Comparison of ENCODE assay signal across 34 cellular contexts in the genomic region with DNA sequence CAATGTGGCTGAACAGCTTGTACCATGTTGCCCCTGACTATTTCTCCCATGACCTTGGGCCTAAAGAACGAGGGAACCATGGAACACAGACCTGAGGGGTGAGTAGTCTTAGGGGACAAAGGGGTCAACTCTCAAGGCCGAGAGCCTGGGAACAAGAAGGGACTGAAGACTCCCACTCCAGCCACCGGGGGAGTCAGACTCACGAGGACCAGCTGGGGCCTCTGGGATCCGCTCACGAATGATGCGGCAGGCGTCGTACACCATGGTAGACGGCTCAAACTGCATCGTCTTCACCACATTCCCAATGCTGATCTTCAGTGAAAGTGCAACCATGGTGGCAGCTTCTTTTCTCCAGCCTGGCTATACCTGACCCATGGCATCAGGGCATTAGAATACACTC. TPM values are rescaled to one million over a fixed set of nuclear protein-coding genes. Genes with fewer than 3 reads are reported as not detected.
DNase-seq lines count a peak whose midpoint lies in the region; ATAC-seq, FAIRE-seq and TF ChIP-seq lines count a peak whose summit lies in the region.
"Had no signal": no experiment of that assay in that cellular context is flagged by ENCODE, and none has a peak within 500 bp of the region (broad histone marks: within the 10 kb centered on the region; RNA-seq: fewer than 3 reads in every experiment).

No MANE protein-coding gene starts in this region.

- H2BK12ac ChIP-seq in H9 (ENCODE audit: insufficient read length, low read depth, low read length) (no peak overlapping the region), H1 (ENCODE audit: low read depth, low read length) (no peak overlapping the region)

- peaks cover 22 to 53% (median 40%) of the 10 kb centered on the region in 3 experiments; a peak in 6 of 7 replicates for H3K36me3 Mint-ChIP-seq in H9 (ENCODE audit: insufficient read depth in 1 of 3, low read depth in 3 of 3)

- no peak for FAIRE-seq in H1 (lab: Jason Lieb, UNC)
- FAIRE-seq: astrocyte, GM12891, pancreas, small intestine had no signal

- H3K4me3 Mint-ChIP-seq in H9, result no peak overlapping the region
- H3K4me3 Mint-ChIP-seq: activated CD8-positive, alpha-beta memory T cell treated with anti-CD3 and anti-CD28 coated beads, Interleukin-2, amount 10 ng/mL, durations not matched to agents 7 days and 5 days; activated T-cell treated with anti-CD3 and anti-CD28 coated beads, Interleukin-2, amount 50 U/mL, for 4 hours; B cell; CD4-positive, alpha-beta memory T cell; stimulated activated naive CD8-positive, alpha-beta T cell treated with anti-CD3 and anti-CD28 coated beads, Interleukin-15, Interleukin-2, amounts not matched to agents 100 ng/mL and 50 ng/mL, for 24 hours had no signal

- ATAC-seq in thoracic aorta (ENCODE audit: insufficient number of reproducible peaks, low FRiP score, low read depth), result no peak
- ATAC-seq: activated CD8-positive, alpha-beta memory T cell treated with anti-CD3 and anti-CD28 coated beads, Interleukin-2, amount 10 ng/mL, durations not matched to agents 7 days and 5 days; activated T-cell treated with anti-CD3 and anti-CD28 coated beads, Interleukin-2, amount 50 U/mL, for 4 hours; esophagus mucosa; foreskin keratinocyte; heart right ventricle; lower lobe of right lung; pancreas had no signal

- intact Hi-C loops in left ventricle myocardium inferior (cut with micrococcal nuclease), result no loop called here

- no peak for TF ChIP-seq RAD21 in H1 (IDR thresholded peaks at IDR 0.05 in 1 of 2, conservative IDR thresholded peaks at IDR 0.05 in 1 of 2; ENCODE audit: low read depth in 2 of 2, low read length in 2 of 2)

- H2AFZ ChIP-seq in H9 (ENCODE audit: low read length) (no peak overlapping the region), H1 (ENCODE audit: low read length) (no peak overlapping the region)

- TF ChIP-seq CTCF in H9 (conservative IDR thresholded peaks at IDR 0.05), result peak; percentile 31; the same call in 2 of the 3 replicates
- peak; percentile 14 to 28 (median 22); a peak in 3 of 4 replicates for TF ChIP-seq CTCF in H1 (IDR thresholded peaks at IDR 0.05; ENCODE audit: control extremely low read depth in 1 of 3, insufficient read depth in 1 of 3, low read depth in 1 of 3, low read length in 3 of 3)
- TF ChIP-seq CTCF in thoracic aorta (IDR thresholded peaks at IDR 0.05), result no peak
- no peak for TF ChIP-seq CTCF in left ventricle myocardium inferior (IDR thresholded peaks at IDR 0.05; ENCODE audit: borderline replicate concordance)

- no peak overlapping the region for H2BK5ac ChIP-seq in H9 (ENCODE audit: insufficient read length, low read length)
- no peak overlapping the region; the same call in 1 of the 2 replicates for H2BK5ac ChIP-seq in H1 (ENCODE audit: low read depth, low read length)

- H2BK120ac ChIP-seq in H9 (ENCODE audit: low read depth, low read length, poor library complexity, severe bottlenecking), result no peak overlapping the region
- H2BK120ac ChIP-seq in H1 (replicated peaks; ENCODE audit: low read depth, low read length), result no peak overlapping the region

- no peak overlapping the region for H3K4ac ChIP-seq in H9 (ENCODE audit: low read depth, low read length)
- H3K4ac ChIP-seq in H1 (replicated peaks; ENCODE audit: insufficient read length, low read depth, low read length), result no peak overlapping the region

- H3K27ac ChIP-seq in H9 (ENCODE audit: insufficient read length, low read depth, low read length) (no peak overlapping the region), H1 (ENCODE audit: low read depth, low read length) (no peak overlapping the region), thoracic aorta (peak overlapping the region; percentile 99), left ventricle myocardium inferior (replicated peaks) (no peak overlapping the region)
- H3K27ac ChIP-seq: foreskin keratinocyte, pancreas, thyroid gland had no signal

- peaks cover 12 to 40% (median 28%) of the 10 kb centered on the region in 4 experiments for H3K36me3 ChIP-seq in H1 (ENCODE audit: control insufficient read depth in 2 of 4, insufficient read depth in 4 of 4, low read length in 3 of 4)
- peaks cover 51% of the 10 kb centered on the region for H3K36me3 ChIP-seq in thoracic aorta
- peaks cover 60% of the 10 kb centered on the region for H3K36me3 ChIP-seq in left ventricle myocardium inferior

- no peak for TF ChIP-seq EP300 in H1 (IDR thresholded peaks at IDR 0.05; ENCODE audit: borderline replicate concordance in 1 of 2, low read depth in 2 of 2, low read length in 2 of 2)

- H3T11ph ChIP-seq in H9 (ENCODE audit: low read length), result no peak overlapping the region

- H2BK15ac ChIP-seq in H9 (ENCODE audit: low read depth, low read length) (no peak overlapping the region), H1 (ENCODE audit: low read length) (no peak overlapping the region)

- no peak overlapping the region for H3K9ac ChIP-seq in H9 (ENCODE audit: extremely low read depth, insufficient read length, low read length)
- H3K9ac ChIP-seq in H1 (replicated peaks in 1 of 4; ENCODE audit: extremely low read depth in 1 of 4, low read depth in 3 of 4, low read length in 3 of 4), result no peak overlapping the region; a peak in 1 of 7 replicates

- POLR2A ChIA-PET in H1 (lab: Charles Lee; ENCODE audit: partially characterized antibody), result interaction anchor here (1.0 to 11.1 kb wide), 8 partner anchors 10 to 50 kb away, joined by 3 to 158 read pairs (median 14); a partner anchor contains a TSS

- H4K5ac ChIP-seq in H9 (ENCODE audit: insufficient read length, low read depth, low read length), result no peak overlapping the region
- no peak overlapping the region for H4K5ac ChIP-seq in H1 (ENCODE audit: insufficient read length, low read depth, low read length)

- no peak overlapping the region for H2BK20ac ChIP-seq in H9 (ENCODE audit: low read depth, low read length, poor library complexity, severe bottlenecking)
- H2BK20ac ChIP-seq in H1 (ENCODE audit: low read length), result no peak overlapping the region

- no peak overlapping the region; a peak in 1 of 7 replicates for H3K27ac Mint-ChIP-seq in H9
- H3K27ac Mint-ChIP-seq: activated CD8-positive, alpha-beta memory T cell treated with anti-CD3 and anti-CD28 coated beads, Interleukin-2, amount 10 ng/mL, durations not matched to agents 7 days and 5 days; stimulated activated naive CD8-positive, alpha-beta T cell treated with anti-CD3 and anti-CD28 coated beads, Interleukin-15, Interleukin-2, amounts not matched to agents 100 ng/mL and 50 ng/mL, for 24 hours had no signal

- no peak overlapping the region for H4K8ac ChIP-seq in H9 (replicated peaks; ENCODE audit: insufficient read length, low read depth, low read length)
- no peak overlapping the region for H4K8ac ChIP-seq in H1 (ENCODE audit: extremely low read depth, insufficient read depth, low read length)

- H3K14ac ChIP-seq in H9 (ENCODE audit: insufficient read depth, low read length) (no peak overlapping the region), H1 (ENCODE audit: insufficient read length) (no peak overlapping the region)

- H3K4me1 Mint-ChIP-seq in H9, result no peaks in the 10 kb centered on the region; a peak in 2 of 4 replicates

- no peak overlapping the region for H3K4me3 ChIP-seq in H1 (ENCODE audit: extremely low read depth in 1 of 4, insufficient read depth in 2 of 4, low read depth in 3 of 4, low read length in 4 of 4)
- H3K4me3 ChIP-seq in thoracic aorta, result no peak overlapping the region
- H3K4me3 ChIP-seq in left ventricle myocardium inferior, result no peak overlapping the region
- H3K4me3 ChIP-seq: heart right ventricle, lower lobe of right lung, pancreas, thyroid gland had no signal

- no CpG with 5 or more reads among the region's 11 CpGs for WGBS in H9 (ENCODE audit: extremely low coverage, insufficient read length, low lambda C conversion rate)
- 96% methylated on average over 11 of the region's 11 CpGs; no CpG with 5 or more reads in 1 of the 2 experiments for WGBS in H1 (ENCODE audit: extremely low coverage in 1 of 2, insufficient coverage in 1 of 2, insufficient read length in 1 of 2, insufficient replicate concordance in 2 of 2, low coverage in 1 of 2, low lambda C conversion rate in 2 of 2, missing lambda C conversion rate in 1 of 2), 2 experiments

- H4K91ac ChIP-seq in H9 (ENCODE audit: insufficient read length, low read depth, low read length), result no peak overlapping the region
- no peak overlapping the region for H4K91ac ChIP-seq in H1 (replicated peaks; ENCODE audit: insufficient read length, low read length)

- DNase-seq in H9, result no peak
- DNase-seq in H1 (ENCODE audit: low read depth in 1 of 2, low spot score in 2 of 2), result no peak
- peak; percentile 41 for DNase-seq in mesenteric fat pad (ENCODE audit: low spot score)
- no peak for DNase-seq in thoracic aorta (ENCODE audit: low spot score)
- no peak for DNase-seq in activated effector memory CD4-positive, alpha-beta T cell treated with Interleukin-2 at 50 U/mL for 16 hours
- DNase-seq in hippocampal formation (lab: John Stamatoyannopoulos, UW), result no peak
- DNase-seq in left ventricle myocardium inferior, result no peak
- DNase-seq: ACHN; activated CD4-positive, alpha-beta T cell treated with anti-CD3 and anti-CD28 coated beads, Interleukin-2, amount 50 U/mL, for 4 hours; activated CD4-positive, CD25-positive, alpha-beta regulatory T cell; activated CD8-positive, alpha-beta memory T cell treated with anti-CD3 and anti-CD28 coated beads, Interleukin-2, amount 10 ng/mL, durations not matched to agents 7 days and 5 days; activated T-cell treated with anti-CD3 and anti-CD28 coated beads, Interleukin-2, amount 50 U/mL, for 4 hours; CD4-positive, alpha-beta memory T cell; DMS 273 treated with DMSO at 0.1 percent for 48 hours; foreskin keratinocyte; HCEC 1CT; heart right ventricle; kidney glomerular epithelial cell; lower lobe of right lung; MV-4-11; NCI-H1436 treated with DMSO at 0.1 percent for 48 hours; NCI-H2107; OCI-M1; pancreas; thyroid gland had no signal

- H3K18ac ChIP-seq in H9 (ENCODE audit: insufficient read length, low read depth, low read length) (no peak overlapping the region), H1 (ENCODE audit: extremely low read depth, low read length) (no peak overlapping the region)

- H3K9me3 Mint-ChIP-seq in H9, result no peaks in the 10 kb centered on the region
- H3K9me3 Mint-ChIP-seq: activated T-cell treated with anti-CD3 and anti-CD28 coated beads, Interleukin-2, amount 50 U/mL, for 4 hours; CD4-positive, alpha-beta memory T cell; stimulated activated naive CD8-positive, alpha-beta T cell treated with anti-CD3 and anti-CD28 coated beads, Interleukin-15, Interleukin-2, amounts not matched to agents 100 ng/mL and 50 ng/mL, for 24 hours had no signal

- H3K79me1 ChIP-seq in H9 (ENCODE audit: insufficient read depth, low read depth, low read length, poor library complexity, severe bottlenecking) (no peaks in the 10 kb centered on the region), H1 (ENCODE audit: low read depth, low read length) (peaks cover 11% of the 10 kb centered on the region)

- no peaks in the 10 kb centered on the region for H4K20me1 ChIP-seq in H9 (ENCODE audit: control insufficient read depth, insufficient read depth, insufficient read length)
- peaks cover 0 to 4% of the 10 kb centered on the region in 2 experiments for H4K20me1 ChIP-seq in H1 (replicated peaks in 1 of 2; ENCODE audit: control insufficient read depth in 1 of 2, insufficient read depth in 2 of 2, low read length in 2 of 2)

- no peak overlapping the region for H3K23ac ChIP-seq in H9 (ENCODE audit: insufficient read length, low read depth, low read length)
- H3K23ac ChIP-seq in H1 (ENCODE audit: insufficient read length), result no peak overlapping the region

- H3K79me2 ChIP-seq in H9 (ENCODE audit: insufficient read depth, low read length), result peaks cover 1% of the 10 kb centered on the region
- H3K79me2 ChIP-seq in H1 (ENCODE audit: control insufficient read depth in 1 of 2, insufficient read depth in 2 of 2, low read length in 2 of 2), result peaks cover 2 to 42% of the 10 kb centered on the region in 2 experiments

- H3K27me3 Mint-ChIP-seq in H9 (ENCODE audit: low read depth), result no peaks in the 10 kb centered on the region
- H3K27me3 Mint-ChIP-seq: activated CD8-positive, alpha-beta memory T cell treated with anti-CD3 and anti-CD28 coated beads, Interleukin-2, amount 10 ng/mL, durations not matched to agents 7 days and 5 days; B cell; CD4-positive, alpha-beta memory T cell; stimulated activated naive CD8-positive, alpha-beta T cell treated with anti-CD3 and anti-CD28 coated beads, Interleukin-15, Interleukin-2, amounts not matched to agents 100 ng/mL and 50 ng/mL, for 24 hours had no signal

- H3K23me2 ChIP-seq in H9 (ENCODE audit: insufficient read length, low read depth, low read length, poor library complexity, severe bottlenecking) (no peaks in the 10 kb centered on the region), H1 (ENCODE audit: low read depth, low read length) (peaks cover under 1% of the 10 kb centered on the region; the same call in 1 of the 2 replicates)

- H3K27me3 ChIP-seq in H9 (ENCODE audit: insufficient read depth, low read length) (no peaks in the 10 kb centered on the region), H1 (replicated peaks in 1 of 4; ENCODE audit: control insufficient read depth in 3 of 4, extremely low read depth in 1 of 4, insufficient read depth in 3 of 4, low read length in 3 of 4) (no peaks in the 10 kb centered on the region), thoracic aorta (replicated peaks; ENCODE audit: insufficient read depth) (no peaks in the 10 kb centered on the region), left ventricle myocardium inferior (ENCODE audit: low read depth) (no peaks in the 10 kb centered on the region)
- H3K27me3 ChIP-seq: foreskin keratinocyte, heart right ventricle, pancreas, thyroid gland had no signal

- H3K4me2 ChIP-seq in H9 (ENCODE audit: insufficient read depth, insufficient read length, low read length), result no peak overlapping the region
- no peak overlapping the region for H3K4me2 ChIP-seq in H1 (ENCODE audit: insufficient read depth in 1 of 2, low read depth in 2 of 2, low read length in 2 of 2)

- H2AK5ac ChIP-seq in H9 (ENCODE audit: insufficient read length, low read length), result no peak overlapping the region
- no peak overlapping the region for H2AK5ac ChIP-seq in H1 (ENCODE audit: low read depth, low read length)

- TF ChIP-seq POLR2A in H1 (IDR thresholded peaks at IDR 0.05; ENCODE audit: control extremely low read depth in 1 of 2, low read depth in 2 of 2, low read length in 2 of 2), result no peak

- H3K9me3 ChIP-seq in H9 (ENCODE audit: control insufficient read depth, low read depth, low read length) (no peaks in the 10 kb centered on the region), H1 (ENCODE audit: insufficient read depth in 2 of 2, low read depth in 1 of 2, low read length in 1 of 2) (no peaks in the 10 kb centered on the region; a peak in 1 of 4 replicates), thoracic aorta (no peaks in the 10 kb centered on the region), left ventricle myocardium inferior (replicated peaks) (no peaks in the 10 kb centered on the region)
- H3K9me3 ChIP-seq: heart right ventricle, lower lobe of right lung, pancreas, thyroid gland had no signal

- CTCF ChIA-PET in H1 (lab: Charles Lee; ENCODE audit: partially characterized antibody), result interaction anchor here (0.7 to 16.0 kb wide), 17 partner anchors 9 to 1823 kb away, joined by 3 to 198 read pairs (median 13); a partner anchor contains a TSS

- peaks cover 22% of the 10 kb centered on the region; the same call in 1 of the 2 replicates for H3K4me1 ChIP-seq in H9 (ENCODE audit: insufficient read depth, low read length)
- peaks cover 16 to 32% (median 25%) of the 10 kb centered on the region in 4 experiments for H3K4me1 ChIP-seq in H1 (replicated peaks in 1 of 4; ENCODE audit: control insufficient read depth in 3 of 4, insufficient read depth in 4 of 4, low read length in 3 of 4)
- H3K4me1 ChIP-seq in thoracic aorta (ENCODE audit: control insufficient read depth in 1 of 2, low read depth in 2 of 2), result peaks cover 20 to 49% of the 10 kb centered on the region in 2 donors
- H3K4me1 ChIP-seq in left ventricle myocardium inferior, result peaks cover 49% of the 10 kb centered on the region

- H3K56ac ChIP-seq in H9 (ENCODE audit: insufficient read length, low read depth, low read length), result no peak overlapping the region
- no peak overlapping the region for H3K56ac ChIP-seq in H1 (replicated peaks; ENCODE audit: insufficient read length, low read depth, low read length)

RNA-seq across cellular contexts. Expression of a gene that starts 6.6 kb away (rescaled TPM):
- total RNA-seq in H9 (2021), result 102 and 103 TPM in 2 replicates
- 87.9 and 90.1 TPM in 2 replicates for total RNA-seq in H1 (2021; fragmentation: NEBNext Ultra II Directional; extraction: Animal tissue kit (Norgen Biotek cat#: 25700))
- 28.1 and 42.4 TPM in 2 replicates for polyA plus RNA-seq in H1 (2011; rRNA removed)
- 33.0 TPM for polyA plus RNA-seq in H1 (2011; cell fraction: cytosol; rRNA removed)
- 67.3 TPM for polyA plus RNA-seq in H1 (2011; cell fraction: nucleus; rRNA removed)
- polyA plus RNA-seq in H1 (2012, experiment 1 of 2), result 50.9 to 99.1 TPM (median 96.6 TPM) in 4 replicates
- 50.7 TPM for polyA plus RNA-seq in H1 (2012, experiment 2 of 2)
- 22.9 TPM for polyA plus RNA-seq in H1 (2013, experiment 1 of 2)
- 19.0 TPM for polyA plus RNA-seq in H1 (2013, experiment 2 of 2)
- 155 and 174 TPM in 2 replicates for polyA minus RNA-seq in H1 (2011; rRNA and poly(A)+ RNA removed)
- 128 TPM for polyA minus RNA-seq in H1 (2011; cell fraction: cytosol; rRNA and poly(A)+ RNA removed)
- 53.8 TPM for polyA minus RNA-seq in H1 (2011; cell fraction: nucleus; rRNA and poly(A)+ RNA removed)
- 622 TPM for total RNA-seq in mesenteric fat pad
- 1,000 to 10,000 TPM in 1 of 2 donors, 100 to 1,000 TPM in 1; 889 to 1,019 TPM for total RNA-seq in thoracic aorta
- total RNA-seq in left ventricle myocardium inferior, result 234 TPM

RNA-seq across cellular contexts. Expression of a gene that starts 7.1 kb away (rescaled TPM):
- total RNA-seq in H9 (2021) (26.9 and 27.3 TPM in 2 replicates), mesenteric fat pad (42.5 TPM), thoracic aorta (10 to 100 TPM; 46.0 to 62.4 TPM), left ventricle myocardium inferior (20.6 TPM)
- 24.4 and 26.5 TPM in 2 replicates for total RNA-seq in H1 (2021; fragmentation: NEBNext Ultra II Directional; extraction: Animal tissue kit (Norgen Biotek cat#: 25700))
- 25.7 and 29.1 TPM in 2 replicates for polyA plus RNA-seq in H1 (2011; rRNA removed)
- 20.3 TPM for polyA plus RNA-seq in H1 (2011; cell fraction: cytosol; rRNA removed)
- polyA plus RNA-seq in H1 (2011; cell fraction: nucleus; rRNA removed), result 21.4 TPM
- polyA plus RNA-seq in H1 (2012, experiment 1 of 2), result 20.6 to 25.5 TPM (median 24.4 TPM) in 4 replicates
- 33.8 TPM for polyA plus RNA-seq in H1 (2012, experiment 2 of 2)
- polyA plus RNA-seq in H1 (2013, experiment 1 of 2), result 17.0 TPM
- polyA plus RNA-seq in H1 (2013, experiment 2 of 2), result 16.9 TPM
- polyA minus RNA-seq in H1 (2011; rRNA and poly(A)+ RNA removed), result 11.0 and 12.0 TPM in 2 replicates
- 10.3 TPM for polyA minus RNA-seq in H1 (2011; cell fraction: cytosol; rRNA and poly(A)+ RNA removed)
- polyA minus RNA-seq in H1 (2011; cell fraction: nucleus; rRNA and poly(A)+ RNA removed), result 10.2 TPM

RNA-seq across cellular contexts. Expression of a gene that starts 23.7 kb away (rescaled TPM):
- total RNA-seq in H9 (2021) (90.7 and 103 TPM in 2 replicates), mesenteric fat pad (54.5 TPM), thoracic aorta (100 to 1,000 TPM in 1 of 2 donors, 10 to 100 TPM in 1; 75.8 to 115 TPM), left ventricle myocardium inferior (75.0 TPM)
- total RNA-seq in H1 (2021; fragmentation: NEBNext Ultra II Directional; extraction: Animal tissue kit (Norgen Biotek cat#: 25700)), result 69.1 and 71.9 TPM in 2 replicates
- polyA plus RNA-seq in H1 (2011; rRNA removed), result 64.2 and 81.4 TPM in 2 replicates
- 87.4 TPM for polyA plus RNA-seq in H1 (2011; cell fraction: cytosol; rRNA removed)
- 241 TPM for polyA plus RNA-seq in H1 (2011; cell fraction: nucleus; rRNA removed)
- 67.1 to 85.0 TPM (median 79.7 TPM) in 4 replicates for polyA plus RNA-seq in H1 (2012, experiment 1 of 2)
- 57.6 TPM for polyA plus RNA-seq in H1 (2012, experiment 2 of 2)
- polyA plus RNA-seq in H1 (2013, experiment 1 of 2), result 48.6 TPM
- polyA plus RNA-seq in H1 (2013, experiment 2 of 2), result 44.0 TPM
- polyA minus RNA-seq in H1 (2011; rRNA and poly(A)+ RNA removed), result 132 and 143 TPM in 2 replicates
- polyA minus RNA-seq in H1 (2011; cell fraction: cytosol; rRNA and poly(A)+ RNA removed), result 39.7 TPM
- 91.8 TPM for polyA minus RNA-seq in H1 (2011; cell fraction: nucleus; rRNA and poly(A)+ RNA removed)

RNA-seq across cellular contexts. Expression of a gene that starts 23.7 kb away (rescaled TPM):
- 23.5 and 25.7 TPM in 2 replicates for total RNA-seq in H9 (2021)
- 21.8 and 22.7 TPM in 2 replicates for total RNA-seq in H1 (2021; fragmentation: NEBNext Ultra II Directional; extraction: Animal tissue kit (Norgen Biotek cat#: 25700))
- 11.8 and 13.9 TPM in 2 replicates for polyA plus RNA-seq in H1 (2011; rRNA removed)
- 14.5 TPM for polyA plus RNA-seq in H1 (2011; cell fraction: cytosol; rRNA removed)
- polyA plus RNA-seq in H1 (2011; cell fraction: nucleus; rRNA removed), result 17.8 TPM
- 11.9 to 15.9 TPM (median 14.9 TPM) in 4 replicates for polyA plus RNA-seq in H1 (2012, experiment 1 of 2)
- polyA plus RNA-seq in H1 (2012, experiment 2 of 2), result 9.5 TPM
- polyA plus RNA-seq in H1 (2013, experiment 1 of 2), result 10.0 TPM
- polyA plus RNA-seq in H1 (2013, experiment 2 of 2), result 9.3 TPM
- polyA minus RNA-seq in H1 (2011; rRNA and poly(A)+ RNA removed), result 24.8 and 26.1 TPM in 2 replicates
- polyA minus RNA-seq in H1 (2011; cell fraction: cytosol; rRNA and poly(A)+ RNA removed), result 10.4 TPM
- 16.7 TPM for polyA minus RNA-seq in H1 (2011; cell fraction: nucleus; rRNA and poly(A)+ RNA removed)
- 25.0 TPM for total RNA-seq in mesenteric fat pad
- total RNA-seq in thoracic aorta, result 10 to 100 TPM; 23.0 to 24.5 TPM
- 30.2 TPM for total RNA-seq in left ventricle myocardium inferior

RNA-seq across cellular contexts. Expression of a gene that starts 28.7 kb away (rescaled TPM):
- total RNA-seq in H9 (2021) (0.83 and 0.97 TPM in 2 replicates), mesenteric fat pad (not detected), thoracic aorta (not detected), left ventricle myocardium inferior (not detected)
- not detected in 2 replicates for total RNA-seq in H1 (2021; fragmentation: NEBNext Ultra II Directional; extraction: Animal tissue kit (Norgen Biotek cat#: 25700))
- 0.53 and 1.3 TPM in 2 replicates for polyA plus RNA-seq in H1 (2011; rRNA removed)
- polyA plus RNA-seq in H1 (2011; cell fraction: cytosol; rRNA removed), result 0.72 TPM
- polyA plus RNA-seq in H1 (2011; cell fraction: nucleus; rRNA removed), result 0.56 TPM
- polyA plus RNA-seq in H1 (2012, experiment 1 of 2), result 0.46 to 0.97 TPM in 2 of 4 replicates, not detected in the others
- 0.96 TPM for polyA plus RNA-seq in H1 (2012, experiment 2 of 2)
- polyA plus RNA-seq in H1 (2013, experiment 1 of 2), result 0.49 TPM
- polyA plus RNA-seq in H1 (2013, experiment 2 of 2), result 0.81 TPM
- polyA minus RNA-seq in H1 (2011; rRNA and poly(A)+ RNA removed), result 0.49 and 0.79 TPM in 2 replicates
- not detected for polyA minus RNA-seq in H1 (2011; cell fraction: cytosol; rRNA and poly(A)+ RNA removed)
- polyA minus RNA-seq in H1 (2011; cell fraction: nucleus; rRNA and poly(A)+ RNA removed), result not detected
- total RNA-seq: activated CD8-positive, alpha-beta memory T cell treated with anti-CD3 and anti-CD28 coated beads, Interleukin-2, amount 10 ng/mL, durations not matched to agents 7 days and 5 days; astrocyte; cardiac septum; CD4-positive, alpha-beta memory T cell; esophagus mucosa; foreskin keratinocyte; lower lobe of right lung; SK-MEL-5 had no signal
- polyA plus RNA-seq: foreskin keratinocyte, neural cell had no signal

Comparison
In these comparisons a context has a peak if more than half of its experiments do, and no peak if none do; other contexts are left out.
1. H3K27ac ChIP-seq: peak in thoracic aorta (2 of 2); none in H9 (single experiment), H1 (single experiment) and left ventricle myocardium inferior (single experiment).
2. CTCF ChIP-seq: peak in H9 (single experiment) and H1 (3 of 3); none in thoracic aorta (single experiment) and left ventricle myocardium inferior (single experiment).